In the genomic region with DNA sequence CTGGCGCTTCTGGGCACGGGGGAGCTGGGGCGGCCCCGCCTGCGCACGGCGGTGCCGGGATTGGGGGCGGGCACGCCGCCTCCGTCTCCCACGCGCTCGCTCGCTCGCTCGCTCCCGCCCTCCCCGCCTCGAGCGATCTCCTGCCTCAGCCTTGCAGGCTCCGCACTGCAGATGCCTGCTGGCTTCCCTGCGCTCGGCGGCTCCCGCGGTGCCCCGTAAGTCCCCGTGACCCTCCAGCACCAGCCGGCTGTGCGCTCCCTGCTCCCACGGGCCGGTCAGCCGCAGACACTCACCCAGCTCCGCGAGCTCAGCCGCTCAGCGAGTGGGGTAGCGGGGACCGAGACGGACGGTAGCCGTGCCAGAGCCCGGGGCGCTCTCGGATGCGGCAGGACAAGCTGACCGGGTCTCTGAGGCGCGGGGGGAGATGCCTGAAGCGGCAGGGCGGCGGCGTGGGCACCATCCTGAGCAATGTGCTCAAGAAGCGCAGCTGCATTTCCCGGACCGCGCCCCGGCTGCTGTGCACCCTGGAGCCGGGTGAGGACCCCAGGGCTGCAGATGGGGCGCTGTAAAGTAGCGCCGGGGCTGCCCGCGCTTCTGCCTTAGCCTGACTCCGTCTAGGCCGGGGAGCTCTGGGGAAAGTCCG, we compare ENCODE assay signal across 8 cellular contexts. TPM values are rescaled to one million over a fixed set of nuclear protein-coding genes. Genes with fewer than 3 reads are reported as not detected.
DNase-seq lines count a peak whose midpoint lies in the region; ATAC-seq lines count a peak whose summit lies in the region.

A gene with protein sequence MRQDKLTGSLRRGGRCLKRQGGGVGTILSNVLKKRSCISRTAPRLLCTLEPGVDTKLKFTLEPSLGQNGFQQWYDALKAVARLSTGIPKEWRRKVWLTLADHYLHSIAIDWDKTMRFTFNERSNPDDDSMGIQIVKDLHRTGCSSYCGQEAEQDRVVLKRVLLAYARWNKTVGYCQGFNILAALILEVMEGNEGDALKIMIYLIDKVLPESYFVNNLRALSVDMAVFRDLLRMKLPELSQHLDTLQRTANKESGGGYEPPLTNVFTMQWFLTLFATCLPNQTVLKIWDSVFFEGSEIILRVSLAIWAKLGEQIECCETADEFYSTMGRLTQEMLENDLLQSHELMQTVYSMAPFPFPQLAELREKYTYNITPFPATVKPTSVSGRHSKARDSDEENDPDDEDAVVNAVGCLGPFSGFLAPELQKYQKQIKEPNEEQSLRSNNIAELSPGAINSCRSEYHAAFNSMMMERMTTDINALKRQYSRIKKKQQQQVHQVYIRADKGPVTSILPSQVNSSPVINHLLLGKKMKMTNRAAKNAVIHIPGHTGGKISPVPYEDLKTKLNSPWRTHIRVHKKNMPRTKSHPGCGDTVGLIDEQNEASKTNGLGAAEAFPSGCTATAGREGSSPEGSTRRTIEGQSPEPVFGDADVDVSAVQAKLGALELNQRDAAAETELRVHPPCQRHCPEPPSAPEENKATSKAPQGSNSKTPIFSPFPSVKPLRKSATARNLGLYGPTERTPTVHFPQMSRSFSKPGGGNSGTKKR (plus strand): TSS at position 148 of the 643 bp plus-strand sequence. CDS start 233 bp downstream, at position 381.

- peaks cover 86% of the 10 kb centered on the region for H3K27me3 ChIP-seq in HUES6 (ENCODE audit: control insufficient read depth, insufficient read depth, low read length)

- ATAC-seq in GM18867 (IDR thresholded peaks at IDR 0.05; ENCODE audit: unreplicated experiment), result peak; percentile 41

- DNase-seq in SK-N-DZ (ENCODE audit: low spot score) (peak; percentile 85), T47D (ENCODE audit: low read depth in 1 of 2, low spot score in 1 of 2) (peak; percentile 77 to 83), inferior parietal cortex (ENCODE audit: extremely low spot score) (peak; percentile 17), dedifferentiated amniotic fluid mesenchymal stem cell (ENCODE audit: extremely low spot score) (no peak), DMS53 (lab: John Stamatoyannopoulos, UW) (no peak)

- no peaks in the 10 kb centered on the region for H3K9me3 ChIP-seq in HUES6 (ENCODE audit: control insufficient read depth, insufficient read depth, low read depth, low read length)

- H3K4me1 ChIP-seq in HUES6 (ENCODE audit: control insufficient read depth, insufficient read depth, low read length), result no peaks in the 10 kb centered on the region

- H3K36me3 ChIP-seq in HUES6 (ENCODE audit: control insufficient read depth, insufficient read depth, low read length), result no peaks in the 10 kb centered on the region

- peak within 1 kb of the TSS; percentile 15 for H3K9ac ChIP-seq in HUES6 (ENCODE audit: low read length)

- in situ Hi-C loops in T47D (cut with HindIII; ENCODE audit: low pct_unique_long_range_greater_than_20kb, low sequenced_read_pairs), result no loop called here

- H3K27ac ChIP-seq in HUES6 (ENCODE audit: low read depth, low read length) (no peak within 1 kb of the TSS), skin epidermis (no peak within 1 kb of the TSS)

- H3K4me3 ChIP-seq in HUES6 (ENCODE audit: low read depth, low read length), result peak within 1 kb of the TSS; percentile 81
- peak within 1 kb of the TSS; percentile 3 to 31 (median 19) for H3K4me3 ChIP-seq in skin epidermis

RNA-seq across cellular contexts. Expression of the gene that starts here (rescaled TPM):
- polyA plus RNA-seq in SK-N-DZ (2014; cell fraction: cytosol; rRNA removed), result 8.9 and 10.9 TPM in 2 replicates
- 10.4 and 11.2 TPM in 2 replicates for polyA plus RNA-seq in SK-N-DZ (2014; cell fraction: nucleus; rRNA removed)

Comparison
In these comparisons a context has a peak if more than half of its experiments do, and no peak if none do; other contexts are left out.
1. DNase-seq: peak in SK-N-DZ (single experiment), T47D (2 of 2) and inferior parietal cortex (single experiment); none in dedifferentiated amniotic fluid mesenchymal stem cell (single experiment) and DMS53 (single experiment).